ENCODE assay signal across 27 cellular contexts in the genomic region with DNA sequence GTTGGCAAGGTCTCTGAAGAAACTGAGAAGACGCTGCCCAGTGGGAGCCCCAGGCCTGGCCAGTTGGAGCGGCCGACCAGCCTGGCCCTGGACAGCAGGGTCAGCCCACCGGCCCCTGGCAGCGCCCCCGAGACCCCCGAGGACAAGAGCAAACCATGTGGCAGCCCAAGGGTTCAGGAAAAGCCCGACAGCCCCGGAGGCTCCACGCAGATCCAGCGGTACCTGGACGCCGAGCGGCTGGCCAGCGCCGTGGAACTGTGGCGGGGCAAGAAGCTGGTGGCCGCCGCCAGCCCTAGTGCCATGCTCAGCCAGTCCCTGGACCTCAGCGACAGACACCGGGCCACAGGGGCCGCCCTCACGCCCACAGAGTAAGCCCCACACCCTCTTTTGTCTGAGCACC.
"Had no signal": no experiment of that assay in that cellular context is flagged by ENCODE, and none has a peak within 500 bp of the region (broad histone marks: within the 10 kb centered on the region; RNA-seq: fewer than 3 reads in every experiment).

No MANE protein-coding gene starts in this region.

- DNase-seq: activated CD4-positive, alpha-beta T cell treated with anti-CD3 and anti-CD28 coated beads for 4 hours; activated CD4-positive, alpha-beta T cell treated with anti-CD3 and anti-CD28 coated beads, Interleukin-2, amount 50 U/mL, for 1 hour; activated CD4-positive, alpha-beta T cell treated with anti-CD3 and anti-CD28 coated beads, Interleukin-2, amount 50 U/mL, for 48 hours; activated CD4-positive, CD25-positive, alpha-beta regulatory T cell; activated CD4-positive, CD25-positive, alpha-beta regulatory T cell treated with anti-CD3 and anti-CD28 coated beads, Interleukin-2, amount 50 U/mL, for 72 hours; activated CD8-positive, alpha-beta memory T cell treated with anti-CD3 and anti-CD28 coated beads, Interleukin-2, amount 10 ng/mL, durations not matched to agents 7 days and 5 days; activated CD8-positive, alpha-beta T cell treated with anti-CD3 and anti-CD28 coated beads, Interleukin-2, amount 10 ng/mL, durations not matched to agents 7 days and 5 days; activated effector memory CD4-positive, alpha-beta T cell treated with anti-CD3 and anti-CD28 coated beads, Interleukin-2, amount 50 U/mL, for 16 hours; activated naive CD4-positive, alpha-beta T cell treated with anti-CD3 and anti-CD28 coated beads for 36 hours; activated naive CD8-positive, alpha-beta T cell treated with anti-CD3 and anti-CD28 coated beads for 36 hours; activated naive CD8-positive, alpha-beta T cell treated with anti-CD3 and anti-CD28 coated beads, Interleukin-2, amount 50 U/mL, for 24 hours; activated T-cell treated with anti-CD3 and anti-CD28 coated beads, Interleukin-2, amount 50 U/mL, for 48 hours; adrenal gland; central memory CD4-positive, alpha-beta T cell; cerebellar nuclear complex; colonic mucosa; dorsolateral prefrontal cortex; effector memory CD4-positive, alpha-beta T cell; endodermal cell; foreskin fibroblast; head of caudate nucleus; T-helper 2 cell had no signal

- H3K4me3 ChIP-seq: adrenal gland, ascending aorta, breast epithelium, cardiac muscle cell, colonic mucosa, dorsolateral prefrontal cortex had no signal

- H3K9me3 ChIP-seq: adrenal gland, ascending aorta, breast epithelium, colonic mucosa had no signal

- H3K27me3 ChIP-seq: adrenal gland, ascending aorta, breast epithelium, cardiac muscle cell, colonic mucosa, dorsolateral prefrontal cortex had no signal

- H3K4me1 ChIP-seq: adrenal gland, ascending aorta, breast epithelium, colonic mucosa had no signal

- H3K27ac ChIP-seq: adrenal gland, ascending aorta, breast epithelium, cardiac muscle cell, colonic mucosa had no signal

- ATAC-seq: activated CD8-positive, alpha-beta memory T cell treated with anti-CD3 and anti-CD28 coated beads, Interleukin-2, amount 10 ng/mL, durations not matched to agents 7 days and 5 days; activated CD8-positive, alpha-beta T cell treated with anti-CD3 and anti-CD28 coated beads, Interleukin-2, amount 10 ng/mL, durations not matched to agents 7 days and 5 days; activated naive CD8-positive, alpha-beta T cell treated with anti-CD3 and anti-CD28 coated beads, Interleukin-2, amount 50 U/mL, for 24 hours; esophagus mucosa had no signal

- FAIRE-seq: frontal cortex had no signal
